ENCODE assay signal across 24 cellular contexts in genomic region chr12:74286254-74286653, GRCh38.
"Had no signal": no experiment of that assay in that cellular context is flagged by ENCODE, and none has a peak within 500 bp of the region (broad histone marks: within the 10 kb centered on the region; RNA-seq: fewer than 3 reads in every experiment).

No MANE protein-coding gene starts in this region.

- H3K4me3 ChIP-seq: coronary artery, gastrocnemius medialis, lung, neural progenitor cell, right lobe of liver, thoracic aorta, tibial nerve, vagina had no signal

- H3K36me3 Mint-ChIP-seq: naive thymus-derived CD4-positive, alpha-beta T cell; neural progenitor cell; stimulated activated naive B cell treated with anti-CD40 and anti-IgM and Interleukin-4, amounts not matched to agents 10 μg/mL and 1 μg/mL and 100 μg/mL, for 72 hours had no signal

- H3K4me3 Mint-ChIP-seq: naive thymus-derived CD4-positive, alpha-beta T cell; nephron; neural progenitor cell; stimulated activated naive B cell treated with anti-CD40 and anti-IgM and Interleukin-4, amounts not matched to agents 10 μg/mL and 1 μg/mL and 100 μg/mL, for 72 hours; stimulated activated naive CD8-positive, alpha-beta T cell treated with anti-CD3 and anti-CD28 coated beads, Interleukin-15, Interleukin-2, amounts not matched to agents 100 ng/mL and 50 ng/mL, for 24 hours had no signal

- DNase-seq: dermis blood vessel endothelial cell; effector memory CD4-positive, alpha-beta T cell; foreskin fibroblast; gastrocnemius medialis; head of caudate nucleus; mesenchymal stem cell; midbrain; naive thymus-derived CD4-positive, alpha-beta T cell; right lobe of liver; small intestine; stimulated activated CD4-positive, alpha-beta T cell treated with anti-CD3 and anti-CD28 coated beads, Interleukin-15, amount 100 ng/mL, for 24 hours; stimulated activated CD4-positive, alpha-beta T cell treated with anti-CD3 and anti-CD28 coated beads, Interleukin-2, amount 100 ng/mL, for 48 hours; stimulated activated naive B cell treated with anti-CD40 and anti-IgM and Interleukin-4, amounts not matched to agents 10 μg/mL and 1 μg/mL and 100 μg/mL, for 72 hours had no signal

- H3K27me3 ChIP-seq: gastrocnemius medialis, neural progenitor cell, right lobe of liver, tibial nerve, vagina had no signal

- H3K9me3 Mint-ChIP-seq: nephron; neural progenitor cell; stimulated activated naive CD8-positive, alpha-beta T cell treated with anti-CD3 and anti-CD28 coated beads, Interleukin-15, Interleukin-2, amounts not matched to agents 100 ng/mL and 50 ng/mL, for 24 hours had no signal

- H3K4me1 Mint-ChIP-seq: naive thymus-derived CD4-positive, alpha-beta T cell; neural progenitor cell; stimulated activated naive B cell treated with anti-CD40 and anti-IgM and Interleukin-4, amounts not matched to agents 10 μg/mL and 1 μg/mL and 100 μg/mL, for 72 hours had no signal

- H3K9ac ChIP-seq: neural progenitor cell, parathyroid adenoma had no signal

- H3K27ac Mint-ChIP-seq: naive thymus-derived CD4-positive, alpha-beta T cell; nephron; neural progenitor cell; progenitor cell of endocrine pancreas; stimulated activated naive B cell treated with anti-CD40 and anti-IgM and Interleukin-4, amounts not matched to agents 10 μg/mL and 1 μg/mL and 100 μg/mL, for 72 hours; stimulated activated naive CD8-positive, alpha-beta T cell treated with anti-CD3 and anti-CD28 coated beads, Interleukin-15, Interleukin-2, amounts not matched to agents 100 ng/mL and 50 ng/mL, for 24 hours had no signal

- H3K27me3 Mint-ChIP-seq: naive thymus-derived CD4-positive, alpha-beta T cell; progenitor cell of endocrine pancreas; stimulated activated naive B cell treated with anti-CD40 and anti-IgM and Interleukin-4, amounts not matched to agents 10 μg/mL and 1 μg/mL and 100 μg/mL, for 72 hours; stimulated activated naive CD8-positive, alpha-beta T cell treated with anti-CD3 and anti-CD28 coated beads, Interleukin-15, Interleukin-2, amounts not matched to agents 100 ng/mL and 50 ng/mL, for 24 hours had no signal

- H3K4me2 ChIP-seq: neural progenitor cell had no signal

- H3K4me1 ChIP-seq: gastrocnemius medialis, neural progenitor cell, parathyroid adenoma, right lobe of liver, tibial nerve, vagina had no signal

- H2AFZ ChIP-seq: neural progenitor cell, parathyroid adenoma had no signal

- H3K27ac ChIP-seq: coronary artery, gastrocnemius medialis, neural progenitor cell, parathyroid adenoma, right lobe of liver, thoracic aorta, tibial nerve, vagina had no signal

- H3K9me3 ChIP-seq: gastrocnemius medialis, right lobe of liver, thoracic aorta, tibial nerve, vagina had no signal

- H3K36me3 ChIP-seq: gastrocnemius medialis, neural progenitor cell, right lobe of liver, thoracic aorta, tibial nerve, vagina had no signal

- H3K79me2 ChIP-seq: parathyroid adenoma had no signal

- ATAC-seq: esophagus mucosa; gastrocnemius medialis; naive thymus-derived CD4-positive, alpha-beta T cell; right lobe of liver; stimulated activated naive B cell treated with anti-CD40 and anti-IgM and Interleukin-4, amounts not matched to agents 10 μg/mL and 1 μg/mL and 100 μg/mL, for 72 hours had no signal
